24 cellular contexts compared by ENCODE assay signal in the genomic region with DNA sequence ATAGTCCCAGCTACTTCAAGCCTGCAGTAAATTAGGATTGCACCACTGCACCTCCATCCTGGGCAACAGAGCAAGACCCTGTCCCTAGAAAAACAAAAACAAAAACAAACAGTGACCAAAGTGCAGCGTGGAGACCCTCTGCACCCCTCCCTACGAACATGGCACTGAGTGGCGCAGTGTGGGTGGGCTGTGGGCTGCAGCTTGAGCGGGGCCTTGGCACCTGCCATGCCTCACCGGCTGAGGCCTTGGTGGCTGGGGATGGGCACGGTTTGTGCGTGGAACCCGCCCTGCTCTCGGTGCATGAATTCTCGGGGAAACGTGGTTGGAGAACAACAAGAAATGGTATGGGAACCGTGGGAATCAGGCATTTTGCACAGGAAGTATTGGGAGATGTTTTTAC.
"Had no signal": no experiment of that assay in that cellular context is flagged by ENCODE, and none has a peak within 500 bp of the region (broad histone marks: within the 10 kb centered on the region; RNA-seq: fewer than 3 reads in every experiment).

No MANE protein-coding gene starts in this region.

- DNase-seq: colonic mucosa; dermis blood vessel endothelial cell; effector memory CD4-positive, alpha-beta T cell; foreskin keratinocyte; heart right ventricle; hippocampal formation; left cardiac atrium; left lung; mesenchymal stem cell; midbrain; naive thymus-derived CD8-positive, alpha-beta T cell; nephron progenitor cell; occipital lobe; ovary; right lobe of liver; stimulated activated CD4-positive, alpha-beta T cell treated with anti-CD3 and anti-CD28 coated beads, Interleukin-2, amount 100 ng/mL, for 24 hours; stimulated activated CD4-positive, alpha-beta T cell treated with anti-CD3 and anti-CD28 coated beads, Interleukin-4, amount 100 ng/mL, for 24 hours; stimulated activated naive CD4-positive, alpha-beta T cell treated with Interleukin-2 at 50 U/mL for 16 hours; stomach; thyroid gland; trophoblast cell had no signal

- H3K36me3 ChIP-seq: colonic mucosa, esophagus muscularis mucosa, gastroesophageal sphincter, heart right ventricle, left lung, ovary, right lobe of liver, stomach, thyroid gland had no signal

- H3K4me3 ChIP-seq: colonic mucosa, esophagus muscularis mucosa, gastroesophageal sphincter, heart right ventricle, left lung, ovary, right lobe of liver, stomach, thyroid gland had no signal

- ATAC-seq: foreskin keratinocyte; gastroesophageal sphincter; heart right ventricle; left cardiac atrium; left lung; naive thymus-derived CD8-positive, alpha-beta T cell; right lobe of liver; stimulated activated effector memory CD8-positive, alpha-beta T cell treated with anti-CD3 and anti-CD28 coated beads, Interleukin-12 subunit alpha, Interleukin-12 subunit beta, amount 100 ng/mL, for 72 hours had no signal

- H3K27me3 ChIP-seq: ovary, right lobe of liver, thyroid gland had no signal

- H3K4me1 ChIP-seq: colonic mucosa, foreskin keratinocyte had no signal

- H3K27ac ChIP-seq: colonic mucosa, esophagus muscularis mucosa, foreskin keratinocyte, gastroesophageal sphincter, heart right ventricle, left lung, ovary, right lobe of liver, stomach, thyroid gland had no signal

- H3K9me3 ChIP-seq: colonic mucosa, esophagus muscularis mucosa, gastroesophageal sphincter, heart right ventricle, left lung, ovary, right lobe of liver, stomach, thyroid gland had no signal
